In the genomic region with DNA sequence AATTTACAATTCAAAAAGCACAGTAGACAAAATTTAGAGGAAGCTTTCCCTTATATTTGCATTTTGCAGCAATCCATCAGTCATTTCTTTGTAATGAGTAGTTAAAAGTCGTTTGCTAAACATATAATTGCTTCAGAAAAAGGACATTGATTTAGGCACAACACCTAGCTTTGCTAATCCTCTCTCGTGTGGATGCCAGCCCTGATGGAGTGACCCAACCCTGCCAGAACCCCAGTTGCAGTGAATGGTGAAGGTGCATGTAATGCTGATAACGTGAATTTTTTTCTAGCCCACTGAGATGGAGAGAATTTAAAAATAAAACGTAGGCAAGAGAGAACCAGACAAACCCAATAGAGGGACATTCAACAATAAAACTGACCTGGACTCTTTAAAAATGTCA, we compare ENCODE assay signal across 18 cellular contexts.
"Had no signal": no experiment of that assay in that cellular context is flagged by ENCODE, and none has a peak within 500 bp of the region (broad histone marks: within the 10 kb centered on the region; RNA-seq: fewer than 3 reads in every experiment).

No MANE protein-coding gene starts in this region.

- H3K9ac ChIP-seq: parathyroid adenoma had no signal

- H3K27ac ChIP-seq: dorsolateral prefrontal cortex, lower lobe of right lung, neutrophil, parathyroid adenoma, right lobe of liver, stomach, testis, tibial artery had no signal

- H2AFZ ChIP-seq: parathyroid adenoma had no signal

- H3K9me3 Mint-ChIP-seq: type B pancreatic cell had no signal

- H3K79me2 ChIP-seq: parathyroid adenoma had no signal

- H3K36me3 Mint-ChIP-seq: natural killer cell; stimulated activated naive B cell treated with anti-CD40 and anti-IgM and Interleukin-4, amounts not matched to agents 10 μg/mL and 1 μg/mL and 100 μg/mL, for 72 hours; type B pancreatic cell had no signal

- H3K27me3 Mint-ChIP-seq: progenitor cell of endocrine pancreas; stimulated activated naive B cell treated with anti-CD40 and anti-IgM and Interleukin-4, amounts not matched to agents 10 μg/mL and 1 μg/mL and 100 μg/mL, for 72 hours; type B pancreatic cell had no signal

- DNase-seq: dorsolateral prefrontal cortex; effector CD4-positive, alpha-beta T cell; hypothalamus; left ventricle myocardium superior; lower lobe of right lung; natural killer cell; right lobe of liver; small intestine; stimulated activated CD4-positive, alpha-beta T cell treated with anti-CD3 and anti-CD28 coated beads, Interleukin-15, amount 100 ng/mL, for 24 hours; stimulated activated CD4-positive, alpha-beta T cell treated with anti-CD3 and anti-CD28 coated beads, Interleukin-2, amount 100 ng/mL, for 48 hours; stimulated activated naive B cell treated with anti-CD40 and anti-IgM and Interleukin-4, amounts not matched to agents 10 μg/mL and 1 μg/mL and 100 μg/mL, for 72 hours; stomach; testis; tibial artery had no signal

- ATAC-seq: left ventricle myocardium superior; lower lobe of right lung; natural killer cell; right lobe of liver; stimulated activated naive B cell treated with anti-CD40 and anti-IgM and Interleukin-4, amounts not matched to agents 10 μg/mL and 1 μg/mL and 100 μg/mL, for 72 hours had no signal

- H3K4me1 ChIP-seq: lower lobe of right lung, parathyroid adenoma, right lobe of liver, stomach, testis, tibial artery had no signal

- H3K4me1 Mint-ChIP-seq: natural killer cell had no signal

- H3K27me3 ChIP-seq: dorsolateral prefrontal cortex, neutrophil, right lobe of liver, stomach, testis, tibial artery had no signal

- H3K4me3 ChIP-seq: dorsolateral prefrontal cortex, lower lobe of right lung, right lobe of liver, stomach, testis, tibial artery had no signal

- H3K36me3 ChIP-seq: lower lobe of right lung, neutrophil, right lobe of liver, stomach, tibial artery had no signal

- H3K4me3 Mint-ChIP-seq: natural killer cell; stimulated activated naive B cell treated with anti-CD40 and anti-IgM and Interleukin-4, amounts not matched to agents 10 μg/mL and 1 μg/mL and 100 μg/mL, for 72 hours; type B pancreatic cell had no signal

- H3K9me3 ChIP-seq: lower lobe of right lung, neutrophil, right lobe of liver, stomach, testis, tibial artery had no signal

- H3K27ac Mint-ChIP-seq: natural killer cell; progenitor cell of endocrine pancreas; stimulated activated naive B cell treated with anti-CD40 and anti-IgM and Interleukin-4, amounts not matched to agents 10 μg/mL and 1 μg/mL and 100 μg/mL, for 72 hours; type B pancreatic cell had no signal
